ENCODE assay signal across 12 cellular contexts in the genomic region with DNA sequence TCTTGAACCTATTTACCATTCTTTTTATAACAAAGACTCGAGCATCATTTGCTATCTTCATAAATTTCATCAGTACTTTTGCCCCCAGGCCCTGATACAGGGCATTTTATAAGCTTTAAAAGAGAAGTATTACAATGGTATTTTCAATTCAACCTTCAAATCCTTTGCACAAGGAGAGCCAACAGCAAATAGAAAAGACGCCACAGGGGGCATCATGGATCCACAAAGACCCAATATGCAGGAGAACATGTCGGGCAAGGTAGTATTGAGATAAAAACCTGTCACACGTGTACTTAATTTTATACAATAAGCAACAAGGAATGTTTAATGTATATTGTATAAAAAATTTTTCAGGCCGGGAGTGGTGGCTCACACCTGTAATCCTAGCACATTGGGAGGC. TPM values are rescaled to one million over a fixed set of nuclear protein-coding genes. Genes with fewer than 3 reads are reported as not detected.
DNase-seq lines count a peak whose midpoint lies in the region; TF ChIP-seq lines count a peak whose summit lies in the region.
"Had no signal": no experiment of that assay in that cellular context is flagged by ENCODE, and none has a peak within 500 bp of the region (broad histone marks: within the 10 kb centered on the region; RNA-seq: fewer than 3 reads in every experiment).

No MANE protein-coding gene starts in this region.

- intact Hi-C loops in spleen (cut with DNase I; ENCODE audit: low total_unique reads) = no loop called here

- 88 to 94% (median 90%) methylated on average over 5 of the region's 5 CpGs for WGBS in spleen, 5 donors

- CTCF ChIA-PET in RWPE1 (lab: Yijun Ruan, JAX) = interaction anchor here (1.2 to 2.0 kb wide), 2 partner anchors 13 to 79 kb away, joined by 3 to 10 read pairs; no protein-coding TSS in a partner anchor

- TF ChIP-seq CTCF in RWPE1 (conservative IDR thresholded peaks at IDR 0.05; ENCODE audit: low read depth) = no peak
- peak; percentile 21 for TF ChIP-seq CTCF in fibroblast of pulmonary artery (IDR thresholded peaks at IDR 0.05; ENCODE audit: low read length, missing control alignments)
- no peak for TF ChIP-seq CTCF in spleen (IDR thresholded peaks at IDR 0.05 in 8 of 11, conservative IDR thresholded peaks at IDR 0.05 in 3 of 11)

- POLR2A ChIA-PET in RWPE1 (lab: Yijun Ruan, JAX; ENCODE audit: low non-redundant PET) = interaction anchor here (1.9 kb wide), 1 partner anchor 10 kb away, joined by 6 read pairs; a partner anchor contains a TSS

- peaks cover 0 to 29% (median 0%) of the 10 kb centered on the region in 6 donors for H3K36me3 ChIP-seq in spleen

- no peaks in the 10 kb centered on the region for H3K27me3 ChIP-seq in spleen (replicated peaks in 1 of 7)

- TF ChIP-seq POLR2A in spleen (IDR thresholded peaks at IDR 0.05) = no peak

- no peaks in the 10 kb centered on the region for H3K9me3 ChIP-seq in spleen

- no peak overlapping the region for H3K4me3 ChIP-seq in fibroblast of pulmonary artery (replicated peaks; ENCODE audit: low read depth, low read length)
- no peak overlapping the region for H3K4me3 ChIP-seq in spleen

- H3K4me1 ChIP-seq in spleen = peaks cover 58 to 100% (median 94%) of the 10 kb centered on the region in 6 donors

- H3K27ac ChIP-seq in RWPE1 (peak overlapping the region; percentile 95), spleen (peak overlapping the region in 7 of 8 donors; percentile 80 to 99 (median 82))

- peak; percentile 34 for DNase-seq in DMS 273 (lab: John Stamatoyannopoulos, UW; ENCODE audit: unreplicated experiment)
- DNase-seq in DMS 273 treated with DMSO at 0.1 percent for 48 hours (lab: John Stamatoyannopoulos, UW) = no peak
- DNase-seq in RWPE1 (ENCODE audit: low spot score) = no peak
- no peak for DNase-seq in fibroblast of pulmonary artery (ENCODE audit: low read depth)
- DNase-seq in spleen = no peak
- DNase-seq in NK-92 treated with Interleukin-12 subunit alpha and Interleukin-12 subunit beta, amount 100 ng/mL, for 24 hours (lab: John Stamatoyannopoulos, UW) = no peak
- DNase-seq in NCI-H2171 (lab: John Stamatoyannopoulos, UW) = no peak
- DNase-seq in NCI-H446 (lab: John Stamatoyannopoulos, UW) = no peak
- DNase-seq: 8988T; activated effector memory CD4-positive, alpha-beta T cell treated with anti-CD3 and anti-CD28 coated beads, Interleukin-2, amount 50 U/mL, for 16 hours; mesendoderm; NCI-H2081 had no signal

RNA-seq across cellular contexts. Expression of a gene that starts 10.2 kb away (rescaled TPM):
- 10 to 100 TPM; 22.1 to 36.3 (median 32.1) TPM for total RNA-seq in spleen
- 10 to 100 TPM; 17.3 to 18.8 (median 18.0) TPM for polyA plus RNA-seq in spleen

RNA-seq across cellular contexts. Expression of a gene that starts 44.7 kb away (rescaled TPM):
- under 1 TPM in 1 of 7 donors, not detected in 6; 0.17 TPM for total RNA-seq in spleen
- polyA plus RNA-seq in spleen = under 1 TPM in 2 of 3 donors, not detected in 1; 0.08 to 0.09 TPM
